ENCODE assay signal across 14 cellular contexts in genomic region chr17:58403312-58403711, GRCh38. TPM values are rescaled to one million over a fixed set of nuclear protein-coding genes. Genes with fewer than 3 reads are reported as not detected.
DNase-seq lines count a peak whose midpoint lies in the region; ATAC-seq, FAIRE-seq and TF ChIP-seq lines count a peak whose summit lies in the region.
"Had no signal": no experiment of that assay in that cellular context is flagged by ENCODE, and none has a peak within 500 bp of the region (broad histone marks: within the 10 kb centered on the region; RNA-seq: fewer than 3 reads in every experiment).

No MANE protein-coding gene starts in this region.

- no peak overlapping the region for H3K4me3 ChIP-seq in Loucy (ENCODE audit: low read length, poor library complexity, severe bottlenecking)
- H3K4me3 ChIP-seq in bronchial epithelial cell (ENCODE audit: low read depth, low read length): no peak overlapping the region
- no peak overlapping the region for H3K4me3 ChIP-seq in mesendoderm (ENCODE audit: low read length)
- no peak overlapping the region for H3K4me3 ChIP-seq in coronary artery

- H3K9ac ChIP-seq in Loucy (ENCODE audit: low read depth, low read length, poor library complexity, severe bottlenecking) (no peak overlapping the region), mesendoderm (ENCODE audit: low read length) (no peak overlapping the region)

- H2BK120ac ChIP-seq in mesendoderm (ENCODE audit: low read depth, low read length): no peak overlapping the region

- H4K8ac ChIP-seq in mesendoderm (ENCODE audit: low read depth, low read length): no peak overlapping the region

- H3K27ac ChIP-seq in 22Rv1 (peak overlapping the region; percentile 19; the same call in 1 of the 2 replicates), mesendoderm (ENCODE audit: low read depth, low read length) (peak overlapping the region; percentile 58), coronary artery (no peak overlapping the region)

- peak overlapping the region; percentile 34 for H3K4me2 ChIP-seq in Loucy (ENCODE audit: low read depth, low read length, poor library complexity, severe bottlenecking)
- no peak overlapping the region for H3K4me2 ChIP-seq in mesendoderm (ENCODE audit: low read length)

- peak overlapping the region; percentile 87 for H3K18ac ChIP-seq in mesendoderm (ENCODE audit: low read length)

- WGBS in mesendoderm (ENCODE audit: extremely low coverage, insufficient coverage, low lambda C conversion rate): no CpG with 5 or more reads among the region's 6 CpGs

- H3K9me2 ChIP-seq in Loucy (replicated peaks; ENCODE audit: low read depth, low read length): no peaks in the 10 kb centered on the region

- no peak overlapping the region for H4K5ac ChIP-seq in mesendoderm (ENCODE audit: low read length)

- H3K23ac ChIP-seq in mesendoderm (ENCODE audit: low read length): no peak overlapping the region

- no peaks in the 10 kb centered on the region for H3K27me3 ChIP-seq in Loucy (ENCODE audit: insufficient read depth, low read length, poor library complexity, severe bottlenecking)
- no peaks in the 10 kb centered on the region for H3K27me3 ChIP-seq in bronchial epithelial cell (ENCODE audit: control insufficient read depth, insufficient read depth, low read length)
- H3K27me3 ChIP-seq in mesendoderm (ENCODE audit: insufficient read depth, low read length, poor library complexity): no peaks in the 10 kb centered on the region

- H3K36me3 ChIP-seq in Loucy (ENCODE audit: insufficient read depth, low read length) (peaks cover 4% of the 10 kb centered on the region; the same call in 1 of the 2 replicates), bronchial epithelial cell (ENCODE audit: control insufficient read depth, insufficient read depth, low read length) (peaks cover 1% of the 10 kb centered on the region), mesendoderm (ENCODE audit: control insufficient read depth, insufficient read depth, low read length) (no peaks in the 10 kb centered on the region)

- no peak overlapping the region for H2AK5ac ChIP-seq in mesendoderm (ENCODE audit: low read length)

- H4K20me1 ChIP-seq in Loucy (ENCODE audit: insufficient read depth, low read length, poor library complexity, severe bottlenecking): peaks cover 13% of the 10 kb centered on the region

- ATAC-seq in GM18861 (IDR thresholded peaks at IDR 0.05; ENCODE audit: unreplicated experiment) (no peak), HG02623 (IDR thresholded peaks at IDR 0.05; ENCODE audit: unreplicated experiment) (no peak)
- ATAC-seq: activated T-cell treated with anti-CD3 and anti-CD28 coated beads, Interleukin-2, amount 50 U/mL, for 4 hours; left ventricle myocardium superior had no signal

- H3K79me2 ChIP-seq in Loucy (ENCODE audit: insufficient read depth, low read length): peaks cover 99% of the 10 kb centered on the region
- no peaks in the 10 kb centered on the region for H3K79me2 ChIP-seq in mesendoderm (ENCODE audit: control insufficient read depth, insufficient read depth, low read length)

- no peak overlapping the region for H2BK5ac ChIP-seq in mesendoderm (ENCODE audit: low read length)

- no peak overlapping the region for H3K56ac ChIP-seq in mesendoderm (ENCODE audit: low read length)

- no peaks in the 10 kb centered on the region for H3F3A ChIP-seq in Loucy (ENCODE audit: low read depth)

- no peaks in the 10 kb centered on the region for H3K9me3 ChIP-seq in Loucy (ENCODE audit: insufficient read depth, low read depth, low read length)

- no peak for TF ChIP-seq CTCF in 22Rv1 (IDR thresholded peaks at IDR 0.05)
- TF ChIP-seq CTCF in Loucy (conservative IDR thresholded peaks at IDR 0.05; ENCODE audit: low read length): no peak
- TF ChIP-seq CTCF in bronchial epithelial cell (IDR thresholded peaks at IDR 0.05; ENCODE audit: insufficient read depth, low read length, severe bottlenecking): no peak
- no peak for TF ChIP-seq CTCF in coronary artery (IDR thresholded peaks at IDR 0.05)

- H2BK15ac ChIP-seq in mesendoderm (replicated peaks; ENCODE audit: low read depth): peak overlapping the region; percentile 85

- no peak overlapping the region for H2AFZ ChIP-seq in Loucy (ENCODE audit: low read length)

- peaks cover 50% of the 10 kb centered on the region for H3K4me1 ChIP-seq in Loucy (ENCODE audit: insufficient read depth, low read length, poor library complexity, severe bottlenecking)
- H3K4me1 ChIP-seq in mesendoderm (ENCODE audit: control insufficient read depth, low read depth, low read length): peaks cover 9% of the 10 kb centered on the region

- peak; percentile 94 for DNase-seq in bronchial epithelial cell (ENCODE audit: low read depth)
- peak; percentile 75 for DNase-seq in mesendoderm
- DNase-seq in coronary artery (ENCODE audit: low spot score): no peak
- DNase-seq in NCI-H187 treated with DMSO at 0.1 percent for 48 hours (lab: John Stamatoyannopoulos, UW): no peak
- DNase-seq: activated T-cell treated with anti-CD3 and anti-CD28 coated beads, Interleukin-2, amount 50 U/mL, for 4 hours; CD4-positive, alpha-beta T cell; left ventricle myocardium superior; NK-92 treated with Interleukin-12 subunit alpha and Interleukin-12 subunit beta, amount 100 ng/mL, for 24 hours; SHP77; substantia nigra had no signal

- FAIRE-seq in bronchial epithelial cell (lab: Jason Lieb, UNC): no peak

- H3K4ac ChIP-seq in mesendoderm (ENCODE audit: low read depth, low read length): no peak overlapping the region

- H3K79me1 ChIP-seq in mesendoderm (ENCODE audit: low read length): no peaks in the 10 kb centered on the region

RNA-seq across cellular contexts. Expression of gene RNF43, which starts 14.0 kb away (rescaled TPM):
- total RNA-seq in bronchial epithelial cell: 6.1 and 7.6 TPM in 2 replicates
- 1.7 TPM for polyA plus RNA-seq in mesendoderm (2013, experiment 1 of 2)
- 1.3 TPM for polyA plus RNA-seq in mesendoderm (2013, experiment 2 of 2)

RNA-seq across cellular contexts. Expression of gene SUPT4H1, which starts 51.3 kb away (rescaled TPM):
- total RNA-seq in bronchial epithelial cell: 43.1 and 52.1 TPM in 2 replicates
- polyA plus RNA-seq in mesendoderm (2013, experiment 1 of 2): 97.5 TPM
- 99.4 TPM for polyA plus RNA-seq in mesendoderm (2013, experiment 2 of 2)

Comparison
In these comparisons a context has a peak if more than half of its experiments do, and no peak if none do; other contexts are left out.
1. H3K27ac ChIP-seq: peak in 22Rv1 (single experiment) and mesendoderm (single experiment); none in coronary artery (0 of 2).
2. DNase-seq: peak in bronchial epithelial cell (single experiment) and mesendoderm (single experiment); none in coronary artery (single experiment) and NCI-H187 treated with DMSO at 0.1 percent for 48 hours (single experiment).